ENCODE assay signal across 14 cellular contexts in the genomic region with DNA sequence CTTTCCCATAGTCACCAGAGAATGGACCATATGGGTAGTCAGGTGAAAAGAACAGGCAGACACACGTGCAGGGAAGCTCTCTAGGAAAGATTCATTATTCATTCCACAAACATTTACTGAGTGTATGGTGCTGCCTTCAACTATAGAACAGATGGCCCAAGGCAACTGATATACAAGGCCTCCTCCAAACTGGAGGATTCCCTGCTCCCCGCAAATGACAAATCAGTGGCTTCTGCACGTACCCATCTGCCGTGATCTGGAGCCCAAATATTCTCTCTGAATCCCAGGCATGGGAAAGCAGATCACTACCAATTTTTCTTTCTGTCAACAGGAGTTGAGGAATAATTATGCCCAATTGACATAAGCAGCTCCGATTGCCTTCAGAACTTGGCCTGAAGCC.
DNase-seq lines count a peak whose midpoint lies in the region; ATAC-seq and TF ChIP-seq lines count a peak whose summit lies in the region.
"Had no signal": no experiment of that assay in that cellular context is flagged by ENCODE, and none has a peak within 500 bp of the region (broad histone marks: within the 10 kb centered on the region; RNA-seq: fewer than 3 reads in every experiment).

No MANE protein-coding gene starts in this region.

- H3K4me3 Mint-ChIP-seq in mesothelial cell of epicardium, result no peak overlapping the region
- H3K4me3 Mint-ChIP-seq in activated CD8-positive, alpha-beta T cell treated with anti-CD3 and anti-CD28 coated beads for 36 hours, result no peak overlapping the region
- H3K4me3 Mint-ChIP-seq: HFFc6; T-helper 2 cell treated with Interferon-gamma antibody and Interleukin-4, amounts not matched to agents 5 μg/mL and 100 μg/mL, for 36 hours had no signal

- H3K4me1 Mint-ChIP-seq in mesothelial cell of epicardium, result no peaks in the 10 kb centered on the region
- H3K4me1 Mint-ChIP-seq in activated CD8-positive, alpha-beta T cell treated with anti-CD3 and anti-CD28 coated beads for 36 hours (ENCODE audit: low read depth), result no peaks in the 10 kb centered on the region

- no peaks in the 10 kb centered on the region for H3K36me3 Mint-ChIP-seq in mesothelial cell of epicardium
- no peaks in the 10 kb centered on the region for H3K36me3 Mint-ChIP-seq in activated CD8-positive, alpha-beta T cell treated with anti-CD3 and anti-CD28 coated beads for 36 hours (ENCODE audit: low read depth)

- no peak overlapping the region for H3K27ac Mint-ChIP-seq in mesothelial cell of epicardium
- H3K27ac Mint-ChIP-seq in activated CD8-positive, alpha-beta T cell treated with anti-CD3 and anti-CD28 coated beads for 36 hours, result no peak overlapping the region
- H3K27ac Mint-ChIP-seq: HFFc6; T-helper 2 cell treated with Interferon-gamma antibody and Interleukin-4, amounts not matched to agents 5 μg/mL and 100 μg/mL, for 36 hours had no signal

- intact Hi-C loops in activated CD8-positive, alpha-beta T cell treated with anti-CD3 and anti-CD28 coated beads for 36 hours (cut with micrococcal nuclease), result no loop called here

- DNase-seq in NCI-H748 (lab: John Stamatoyannopoulos, UW; ENCODE audit: unreplicated experiment) (peak; percentile 45), NCI-H748 treated with DMSO at 0.1 percent for 48 hours (lab: John Stamatoyannopoulos, UW) (no peak), NCI-H2081 treated with DMSO at 0.1 percent for 48 hours (lab: John Stamatoyannopoulos, UW) (peak; percentile 28), NCI-H69 (lab: John Stamatoyannopoulos, UW) (peak; percentile 31), superior temporal gyrus (ENCODE audit: extremely low spot score) (peak; percentile 51), mesothelial cell of epicardium (ENCODE audit: low spot score in 2 of 2, unreplicated experiment in 2 of 2) (no peak)
- no peak for DNase-seq in activated CD8-positive, alpha-beta T cell treated with anti-CD3 and anti-CD28 coated beads for 36 hours
- DNase-seq: DMS53, HFFc6, SJCRH30 had no signal

- peaks cover 19% of the 10 kb centered on the region for H3K9me3 Mint-ChIP-seq in mesothelial cell of epicardium
- H3K9me3 Mint-ChIP-seq in activated CD8-positive, alpha-beta T cell treated with anti-CD3 and anti-CD28 coated beads for 36 hours, result no peaks in the 10 kb centered on the region

- no peak for ATAC-seq in activated CD8-positive, alpha-beta T cell treated with anti-CD3 and anti-CD28 coated beads for 36 hours
- ATAC-seq in GM21447 (IDR thresholded peaks at IDR 0.05; ENCODE audit: unreplicated experiment), result no peak
- ATAC-seq: GM12878, HepG2 had no signal

- CTCF ChIA-PET in activated CD8-positive, alpha-beta T cell treated with anti-CD3 and anti-CD28 coated beads for 36 hours (lab: Charles Lee), result no interaction called here

- POLR2A ChIA-PET in activated CD8-positive, alpha-beta T cell treated with anti-CD3 and anti-CD28 coated beads for 36 hours (lab: Charles Lee), result no interaction called here

- H3K27me3 Mint-ChIP-seq in mesothelial cell of epicardium (ENCODE audit: low read depth), result peaks cover 5% of the 10 kb centered on the region
- H3K27me3 Mint-ChIP-seq in activated CD8-positive, alpha-beta T cell treated with anti-CD3 and anti-CD28 coated beads for 36 hours, result no peaks in the 10 kb centered on the region

- TF ChIP-seq CTCF in mesothelial cell of epicardium (IDR thresholded peaks at IDR 0.05; ENCODE audit: unreplicated experiment), result no peak
- TF ChIP-seq CTCF in activated CD8-positive, alpha-beta T cell treated with anti-CD3 and anti-CD28 coated beads for 36 hours (IDR thresholded peaks at IDR 0.05), result no peak

Comparison
In these comparisons a context has a peak if more than half of its experiments do, and no peak if none do; other contexts are left out.
1. DNase-seq: peak in NCI-H748 (single experiment), NCI-H2081 treated with DMSO at 0.1 percent for 48 hours (single experiment), NCI-H69 (single experiment) and superior temporal gyrus (single experiment); none in NCI-H748 treated with DMSO at 0.1 percent for 48 hours (single experiment), mesothelial cell of epicardium (0 of 2) and activated CD8-positive, alpha-beta T cell treated with anti-CD3 and anti-CD28 coated beads for 36 hours (single experiment).